ENCODE assay signal across 9 cellular contexts in the genomic region with DNA sequence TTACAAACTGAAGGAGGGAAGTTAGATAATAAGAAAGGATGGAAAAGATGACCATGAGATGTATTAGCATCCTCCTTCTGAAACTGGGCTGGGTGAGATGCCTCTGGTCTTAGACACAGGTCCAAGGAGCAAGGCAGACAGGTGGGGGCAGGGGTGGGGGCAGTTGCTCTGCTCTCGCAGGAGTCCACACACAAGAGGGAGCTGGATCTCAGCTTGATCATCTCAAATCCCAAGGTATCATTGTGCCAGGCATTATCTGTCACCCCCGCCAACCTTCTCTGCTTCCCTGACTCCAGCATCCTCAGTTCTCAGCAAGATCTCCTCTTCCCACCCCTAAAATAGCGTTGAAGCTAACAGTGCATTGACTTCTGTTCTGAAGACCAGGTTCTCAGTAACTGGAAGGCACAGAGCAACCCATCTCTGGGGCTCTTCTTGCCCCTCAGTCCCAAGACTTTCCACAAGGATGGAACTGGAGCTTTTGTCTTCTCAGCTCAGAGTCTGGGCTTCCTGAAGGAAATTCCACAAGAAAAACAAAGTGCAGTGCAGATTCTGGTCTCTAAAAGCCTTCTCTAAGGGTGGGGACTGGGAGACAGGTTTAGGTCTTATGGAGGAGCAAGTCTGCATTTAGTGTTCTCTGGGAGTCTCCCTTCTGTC. TPM values are rescaled to one million over a fixed set of nuclear protein-coding genes. Genes with fewer than 3 reads are reported as not detected.
A peak's percentile ranks its signal among the peaks of the same experiment; 100 is the strongest.
DNase-seq lines count a peak whose midpoint lies in the region; ATAC-seq, FAIRE-seq and TF ChIP-seq lines count a peak whose summit lies in the region.
"Had no signal": no experiment of that assay in that cellular context is flagged by ENCODE, and none has a peak within 500 bp of the region (broad histone marks: within the 10 kb centered on the region; RNA-seq: fewer than 3 reads in every experiment).

No MANE protein-coding gene starts in this region.

- SMC1A ChIA-PET in GM12878 (lab: Charles Lee; ENCODE audit: uncharacterized antibody, unreplicated experiment): interaction anchor here (0.9 to 5.8 kb wide), 9 partner anchors 14 to 176 kb away, joined by 3 to 35 read pairs (median 4); a partner anchor contains a TSS

- no peak overlapping the region for H3K14ac ChIP-seq in mesenchymal stem cell (ENCODE audit: low read length in 2 of 2)

- H4K20me1 ChIP-seq in GM12878 (ENCODE audit: control insufficient read depth, insufficient read depth): no peaks in the 10 kb centered on the region

- TF ChIP-seq EP300 in GM12878 (IDR thresholded peaks at IDR 0.05; ENCODE audit: borderline replicate concordance in 1 of 2, control insufficient read depth in 1 of 2, low read depth in 2 of 2, low read length in 2 of 2): no peak

- H3K4me1 ChIP-seq in cardiac muscle cell (ENCODE audit: low read depth): peaks cover 12% of the 10 kb centered on the region
- H3K4me1 ChIP-seq in GM12878 (ENCODE audit: control insufficient read depth, insufficient read depth, low read length): peaks cover 45% of the 10 kb centered on the region
- peaks cover 28% of the 10 kb centered on the region for H3K4me1 ChIP-seq in mesenchymal stem cell (ENCODE audit: control insufficient read depth, insufficient read depth, low read depth, low read length)
- peaks cover 47% of the 10 kb centered on the region for H3K4me1 ChIP-seq in upper lobe of right lung

- peak overlapping the region in 1 of 2 experiments; percentile 17 for H3K23ac ChIP-seq in mesenchymal stem cell (ENCODE audit: low read length in 2 of 2)

- peaks cover 22% of the 10 kb centered on the region for H3K79me2 ChIP-seq in GM12878 (ENCODE audit: control insufficient read depth, insufficient read depth, low read length)

- POLR2A ChIA-PET in GM12878 (lab: Charles Lee): interaction anchor here (0.6 to 2.9 kb wide), 11 partner anchors 24 to 244 kb away, joined by 3 to 11 read pairs (median 5); a partner anchor contains a TSS

- 52% methylated on average over 3 of the region's 3 CpGs for WGBS in GM12878 (ENCODE audit: insufficient coverage, insufficient replicate concordance, low lambda C conversion rate, missing lambda C conversion rate)
- 65% methylated on average over 2 of the region's 3 CpGs for WGBS in mesenchymal stem cell

- RAD21 ChIA-PET in GM12878 (lab: Charles Lee; ENCODE audit: unreplicated experiment): interaction anchor here (0.7 to 4.3 kb wide), 8 partner anchors 8 to 169 kb away, joined by 3 to 28 read pairs (median 8); a partner anchor contains a TSS

- BruUV-seq in GM12878 (replicated peaks; lab: Mats Ljungman, UMichigan): no TSS peak

- no peak overlapping the region for H4K8ac ChIP-seq in mesenchymal stem cell (ENCODE audit: low read length)

- no peaks in the 10 kb centered on the region for H3K36me3 ChIP-seq in cardiac muscle cell
- no peaks in the 10 kb centered on the region for H3K36me3 ChIP-seq in GM12878 (ENCODE audit: control insufficient read depth in 2 of 2, insufficient read depth in 2 of 2, low read length in 1 of 2)
- peaks cover 11 to 18% of the 10 kb centered on the region in 2 experiments for H3K36me3 ChIP-seq in mesenchymal stem cell (ENCODE audit: control insufficient read depth in 1 of 2, insufficient read depth in 2 of 2, low read depth in 1 of 2, low read length in 2 of 2)
- H3K36me3 ChIP-seq in upper lobe of right lung: no peaks in the 10 kb centered on the region

- no peaks in the 10 kb centered on the region for H3K27me3 ChIP-seq in cardiac muscle cell
- H3K27me3 ChIP-seq in GM12878 (replicated peaks in 1 of 2; ENCODE audit: control insufficient read depth in 2 of 2, insufficient read depth in 2 of 2, low read length in 1 of 2): no peaks in the 10 kb centered on the region
- H3K27me3 ChIP-seq in mesenchymal stem cell (ENCODE audit: control insufficient read depth in 1 of 2, insufficient read depth in 1 of 2, low read length in 2 of 2): no peaks in the 10 kb centered on the region
- no peaks in the 10 kb centered on the region for H3K27me3 ChIP-seq in upper lobe of right lung

- ATAC-seq in GM12878: no peak
- no peak for ATAC-seq in upper lobe of right lung
- ATAC-seq in GM19324 (IDR thresholded peaks at IDR 0.05; ENCODE audit: low FRiP score, unreplicated experiment): no peak

- no peak overlapping the region for H2BK15ac ChIP-seq in mesenchymal stem cell (ENCODE audit: low read depth, poor library complexity, severe bottlenecking)

- H2AK5ac ChIP-seq in mesenchymal stem cell (ENCODE audit: low read length, severe bottlenecking): peak overlapping the region; percentile 8

- no peak for TF ChIP-seq RAD21 in GM12878 (IDR thresholded peaks at IDR 0.05; ENCODE audit: insufficient read depth, low read depth, low read length)

- H3K9ac ChIP-seq in GM12878 (ENCODE audit: control insufficient read depth, insufficient read depth, low read length) (peak overlapping the region; percentile 72), mesenchymal stem cell (ENCODE audit: low read length) (peak overlapping the region; percentile 94)

- H3K4me3 ChIP-seq in cardiac muscle cell: peak overlapping the region; percentile 80
- H3K4me3 ChIP-seq in GM12878: peak overlapping the region; percentile 92
- peak overlapping the region in 1 of 2 experiments; percentile 90 for H3K4me3 ChIP-seq in mesenchymal stem cell (ENCODE audit: insufficient read depth in 1 of 2, low read depth in 1 of 2, low read length in 2 of 2)
- H3K4me3 ChIP-seq in upper lobe of right lung: peak overlapping the region; percentile 89

- H3K9me3 ChIP-seq in cardiac muscle cell (ENCODE audit: low read depth) (no peaks in the 10 kb centered on the region), GM12878 (replicated peaks; ENCODE audit: control insufficient read depth, insufficient read depth, low read length) (no peaks in the 10 kb centered on the region), mesenchymal stem cell (ENCODE audit: control insufficient read depth, low read length) (no peaks in the 10 kb centered on the region), upper lobe of right lung (no peaks in the 10 kb centered on the region)

- H4K91ac ChIP-seq in mesenchymal stem cell (ENCODE audit: low read length): no peak overlapping the region

- CTCF ChIA-PET in GM12878 (lab: Yijun Ruan, JAX): interaction anchor here (0.8 to 4.5 kb wide), 7 partner anchors 34 to 347 kb away, joined by 3 to 31 read pairs (median 4); a partner anchor contains a TSS

- TF ChIP-seq CTCF in cardiac muscle cell (IDR thresholded peaks at IDR 0.05; ENCODE audit: low read depth, low read length) (no peak), GM12878 (IDR thresholded peaks at IDR 0.05 in 2 of 3, conservative IDR thresholded peaks at IDR 0.05 in 1 of 3; ENCODE audit: control insufficient read depth in 2 of 3, extremely low read depth in 1 of 3, insufficient read depth in 1 of 3, low read depth in 3 of 3, low read length in 3 of 3) (no peak; a peak in 1 of 6 replicates), upper lobe of right lung (IDR thresholded peaks at IDR 0.05) (no peak)

- TF ChIP-seq POLR2A in GM12878 (IDR thresholded peaks at IDR 0.05; ENCODE audit: low read depth, low read length): no peak

- intact Hi-C loops in cardiac septum (cut with DNase I): loop anchor here (2.0 to 5.0 kb wide), 2 partner anchors 53 to 54 kb away; a partner anchor contains a TSS
- intact Hi-C loops in GM12878 (cut with micrococcal nuclease; ENCODE audit: unreplicated experiment): no loop called here
- intact Hi-C loops in upper lobe of right lung (cut with DNase I): no loop called here

- H3K4me2 ChIP-seq in GM12878 (ENCODE audit: control insufficient read depth, insufficient read depth): peak overlapping the region; percentile 92
- H3K4me2 ChIP-seq in mesenchymal stem cell (ENCODE audit: low read length, poor library complexity, severe bottlenecking): peak overlapping the region; percentile 68

- no peak overlapping the region for H2AFZ ChIP-seq in GM12878 (ENCODE audit: control insufficient read depth, low read depth, low read length)
- H2AFZ ChIP-seq in mesenchymal stem cell (ENCODE audit: low read depth, low read length): no peak overlapping the region

- H3K4ac ChIP-seq in mesenchymal stem cell (ENCODE audit: low read depth in 1 of 2, low read length in 2 of 2): no peak overlapping the region

- peak overlapping the region in 1 of 2 experiments; percentile 10 for H2BK12ac ChIP-seq in mesenchymal stem cell (ENCODE audit: low read length in 2 of 2)

- no peak for DNase-seq in cardiac muscle cell (ENCODE audit: low read depth in 1 of 2, low spot score in 1 of 2)
- DNase-seq in cardiac septum (ENCODE audit: low spot score): no peak
- DNase-seq in GM12878 (ENCODE audit: low read depth, low spot score): no peak
- no peak for DNase-seq in mesenchymal stem cell
- DNase-seq in upper lobe of right lung: peak; percentile 38
- DNase-seq in DMS153 (lab: John Stamatoyannopoulos, UW): no peak
- DNase-seq in stimulated activated CD4-positive, alpha-beta T cell treated with anti-CD3 and anti-CD28 coated beads, Interleukin-4, amount 100 ng/mL, for 4 hours: no peak
- DNase-seq: activated gamma-delta T cell had no signal

- no peak overlapping the region for H3K18ac ChIP-seq in mesenchymal stem cell (ENCODE audit: low read depth in 1 of 2, low read length in 2 of 2)

- H2BK5ac ChIP-seq in mesenchymal stem cell (ENCODE audit: low read depth, low read length, poor library complexity, severe bottlenecking): no peak overlapping the region

- H2BK120ac ChIP-seq in mesenchymal stem cell (ENCODE audit: low read depth, low read length): no peak overlapping the region

- H3K27ac ChIP-seq in cardiac muscle cell (peak overlapping the region; percentile 74), GM12878 (ENCODE audit: control insufficient read depth, insufficient read depth) (no peak overlapping the region), mesenchymal stem cell (ENCODE audit: low read length, poor library complexity, severe bottlenecking) (no peak overlapping the region), upper lobe of right lung (peak overlapping the region; percentile 98)

- peaks cover 22% of the 10 kb centered on the region for H3K79me1 ChIP-seq in mesenchymal stem cell (replicated peaks; ENCODE audit: low read length, poor library complexity, severe bottlenecking)

- FAIRE-seq in GM12878 (lab: Jason Lieb, UNC): no peak

- in situ Hi-C loops in GM12878 (cut with MboI): loop anchor here (25.0 kb wide), 1 partner anchor 1409 kb away; no protein-coding TSS in a partner anchor

RNA-seq across cellular contexts. Expression of a gene that starts 1.6 kb away (rescaled TPM):
- total RNA-seq in cardiac muscle cell (102 and 110 TPM in 2 replicates), cardiac septum (80.4 TPM), GM12878 (2014; rRNA removed) (79.0 and 79.6 TPM in 2 replicates), GM12878 (2014; rRNA removed; fragmentation: Illumina TruSeq; extraction: Trizol) (72.0 and 72.5 TPM in 2 replicates), GM12878 (2021) (291 and 302 TPM in 2 replicates), upper lobe of right lung (157 TPM)
- polyA plus RNA-seq in cardiac muscle cell (145 and 158 TPM in 2 replicates), GM12878 (2011; rRNA removed) (90.1 and 150 TPM in 2 replicates), GM12878 (2014; fragmentation: Illumina TruSeq; extraction: Trizol) (75.3 and 147 TPM in 2 replicates), GM12878 (2014; fragmentation: Nextera tagmentation; extraction: Ambion mirVana) (100 to 1,000 TPM in 1 of 2 experiments, 10 to 100 TPM in 1; 56.8 to 121 TPM), GM12878 (2014; rRNA removed) (150 and 154 TPM in 2 replicates), GM12878 (2016; fragmentation: Nextera tagmentation; extraction: Ambion mirVana) (100 to 1,000 TPM; 237 to 251 TPM)
- total RNA-seq in GM12878 (2013; cell fraction: nucleolus; rRNA removed): 29.2 and 39.1 TPM in 2 replicates
- 30.4 TPM for polyA plus RNA-seq in GM12878 (2011; ENCODE audit: low read depth)
- polyA plus RNA-seq in GM12878 (2011; cell fraction: cytosol; rRNA removed): 162 and 176 TPM in 2 replicates
- polyA plus RNA-seq in GM12878 (2011; cell fraction: nucleus; rRNA removed): 153 and 169 TPM in 2 replicates
- polyA plus RNA-seq in GM12878 (2012): 59.9 and 65.4 TPM in 2 replicates
- polyA minus RNA-seq in GM12878 (2011; rRNA and poly(A)+ RNA removed): 172 and 176 TPM in 2 replicates
- 71.6 and 96.9 TPM in 2 replicates for polyA minus RNA-seq in GM12878 (2011; cell fraction: cytosol; rRNA and poly(A)+ RNA removed)
- polyA minus RNA-seq in GM12878 (2011; cell fraction: nucleus; rRNA and poly(A)+ RNA removed): 19.0 and 28.4 TPM in 2 replicates
- polyA plus RNA-seq in mesenchymal stem cell (2013, experiment 1 of 2): 70.2 TPM
- 65.0 TPM for polyA plus RNA-seq in mesenchymal stem cell (2013, experiment 2 of 2)

RNA-seq across cellular contexts. Expression of a gene that starts 7.0 kb away (rescaled TPM):
- 40.9 and 44.6 TPM in 2 replicates for total RNA-seq in cardiac muscle cell
- 28.1 and 35.4 TPM in 2 replicates for polyA plus RNA-seq in cardiac muscle cell
- 3.0 TPM for total RNA-seq in cardiac septum
- 66.0 and 68.2 TPM in 2 replicates for total RNA-seq in GM12878 (2013; cell fraction: nucleolus; rRNA removed)
- total RNA-seq in GM12878 (2014; rRNA removed): 35.3 and 37.1 TPM in 2 replicates
- 23.7 and 24.2 TPM in 2 replicates for total RNA-seq in GM12878 (2014; rRNA removed; fragmentation: Illumina TruSeq; extraction: Trizol)
- 27.6 and 31.3 TPM in 2 replicates for total RNA-seq in GM12878 (2021)
- polyA plus RNA-seq in GM12878 (2011; ENCODE audit: low read depth): 3.0 TPM
- 50.6 and 55.2 TPM in 2 replicates for polyA plus RNA-seq in GM12878 (2011; rRNA removed)
- polyA plus RNA-seq in GM12878 (2011; cell fraction: cytosol; rRNA removed): 70.4 and 81.7 TPM in 2 replicates
- polyA plus RNA-seq in GM12878 (2011; cell fraction: nucleus; rRNA removed): 47.5 and 49.0 TPM in 2 replicates
- polyA plus RNA-seq in GM12878 (2012): 7.6 and 12.3 TPM in 2 replicates
- 17.7 and 19.6 TPM in 2 replicates for polyA plus RNA-seq in GM12878 (2014; fragmentation: Illumina TruSeq; extraction: Trizol)
- under 1 TPM in 1 of 2 experiments, not detected in 1; 0.18 TPM for polyA plus RNA-seq in GM12878 (2014; fragmentation: Nextera tagmentation; extraction: Ambion mirVana)
- 37.7 and 38.8 TPM in 2 replicates for polyA plus RNA-seq in GM12878 (2014; rRNA removed)
- polyA plus RNA-seq in GM12878 (2016; fragmentation: Nextera tagmentation; extraction: Ambion mirVana): 10 to 100 TPM; 28.7 to 35.5 TPM
- polyA minus RNA-seq in GM12878 (2011; rRNA and poly(A)+ RNA removed): 39.0 and 44.2 TPM in 2 replicates
- 14.3 and 16.6 TPM in 2 replicates for polyA minus RNA-seq in GM12878 (2011; cell fraction: cytosol; rRNA and poly(A)+ RNA removed)
- polyA minus RNA-seq in GM12878 (2011; cell fraction: nucleus; rRNA and poly(A)+ RNA removed): 16.2 and 21.1 TPM in 2 replicates
- polyA plus RNA-seq in mesenchymal stem cell (2013, experiment 1 of 2): 1.8 TPM
- polyA plus RNA-seq in mesenchymal stem cell (2013, experiment 2 of 2): 1.7 TPM
- total RNA-seq in upper lobe of right lung: 12.8 TPM

RNA-seq across cellular contexts. Expression of a gene that starts 41.1 kb away (rescaled TPM):
- total RNA-seq in cardiac muscle cell: 32.3 and 44.3 TPM in 2 replicates
- 75.2 and 77.1 TPM in 2 replicates for polyA plus RNA-seq in cardiac muscle cell
- 31.3 TPM for total RNA-seq in cardiac septum
- total RNA-seq in GM12878 (2013; cell fraction: nucleolus; rRNA removed): 24.0 and 26.2 TPM in 2 replicates
- total RNA-seq in GM12878 (2014; rRNA removed): 57.1 and 61.2 TPM in 2 replicates
- total RNA-seq in GM12878 (2014; rRNA removed; fragmentation: Illumina TruSeq; extraction: Trizol): 24.6 and 27.7 TPM in 2 replicates
- total RNA-seq in GM12878 (2021): 66.7 and 67.8 TPM in 2 replicates
- polyA plus RNA-seq in GM12878 (2011; ENCODE audit: low read depth): 45.6 TPM
- polyA plus RNA-seq in GM12878 (2011; rRNA removed): 60.2 and 104 TPM in 2 replicates
- 159 TPM in 2 replicates for polyA plus RNA-seq in GM12878 (2011; cell fraction: cytosol; rRNA removed)
- polyA plus RNA-seq in GM12878 (2011; cell fraction: nucleus; rRNA removed): 102 and 131 TPM in 2 replicates
- polyA plus RNA-seq in GM12878 (2012): 40.8 and 41.4 TPM in 2 replicates
- 96.5 and 101 TPM in 2 replicates for polyA plus RNA-seq in GM12878 (2014; fragmentation: Illumina TruSeq; extraction: Trizol)
- 100 to 1,000 TPM; 165 to 175 TPM for polyA plus RNA-seq in GM12878 (2014; fragmentation: Nextera tagmentation; extraction: Ambion mirVana)
- polyA plus RNA-seq in GM12878 (2014; rRNA removed): 99.5 and 103 TPM in 2 replicates
- polyA plus RNA-seq in GM12878 (2016; fragmentation: Nextera tagmentation; extraction: Ambion mirVana): 100 to 1,000 TPM; 114 to 132 TPM
- 89.3 and 130 TPM in 2 replicates for polyA minus RNA-seq in GM12878 (2011; rRNA and poly(A)+ RNA removed)
- 30.7 and 43.2 TPM in 2 replicates for polyA minus RNA-seq in GM12878 (2011; cell fraction: cytosol; rRNA and poly(A)+ RNA removed)
- polyA minus RNA-seq in GM12878 (2011; cell fraction: nucleus; rRNA and poly(A)+ RNA removed): 39.7 and 43.2 TPM in 2 replicates
- 25.6 TPM for polyA plus RNA-seq in mesenchymal stem cell (2013, experiment 1 of 2)
- 25.3 TPM for polyA plus RNA-seq in mesenchymal stem cell (2013, experiment 2 of 2)
- 24.4 TPM for total RNA-seq in upper lobe of right lung

RNA-seq across cellular contexts. Expression of a gene that starts 53.3 kb away (rescaled TPM):
- total RNA-seq in cardiac muscle cell (19.4 and 25.5 TPM in 2 replicates), cardiac septum (18.6 TPM), GM12878 (2014; rRNA removed) (5.7 and 6.4 TPM in 2 replicates), GM12878 (2014; rRNA removed; fragmentation: Illumina TruSeq; extraction: Trizol) (3.3 and 3.6 TPM in 2 replicates), GM12878 (2021) (18.3 and 18.5 TPM in 2 replicates), upper lobe of right lung (22.2 TPM)
- polyA plus RNA-seq in cardiac muscle cell (30.3 and 34.1 TPM in 2 replicates), GM12878 (2011; rRNA removed) (2.9 and 4.1 TPM in 2 replicates), GM12878 (2014; fragmentation: Illumina TruSeq; extraction: Trizol) (12.4 and 14.2 TPM in 2 replicates), GM12878 (2014; fragmentation: Nextera tagmentation; extraction: Ambion mirVana) (1 to 10 TPM; 2.8 to 2.9 TPM), GM12878 (2014; rRNA removed) (6.4 and 9.7 TPM in 2 replicates), GM12878 (2016; fragmentation: Nextera tagmentation; extraction: Ambion mirVana) (10 to 100 TPM; 14.0 to 14.7 TPM)
- 35.8 and 38.5 TPM in 2 replicates for total RNA-seq in GM12878 (2013; cell fraction: nucleolus; rRNA removed)
- polyA plus RNA-seq in GM12878 (2011; ENCODE audit: low read depth): 5.8 TPM
- polyA plus RNA-seq in GM12878 (2011; cell fraction: cytosol; rRNA removed): 7.3 and 11.1 TPM in 2 replicates
- polyA plus RNA-seq in GM12878 (2011; cell fraction: nucleus; rRNA removed): 9.1 and 11.8 TPM in 2 replicates
- polyA plus RNA-seq in GM12878 (2012): 6.6 and 7.9 TPM in 2 replicates
- polyA minus RNA-seq in GM12878 (2011; rRNA and poly(A)+ RNA removed): 15.1 and 16.6 TPM in 2 replicates
- polyA minus RNA-seq in GM12878 (2011; cell fraction: cytosol; rRNA and poly(A)+ RNA removed): 8.9 and 10.6 TPM in 2 replicates
- polyA minus RNA-seq in GM12878 (2011; cell fraction: nucleus; rRNA and poly(A)+ RNA removed): 6.8 and 12.4 TPM in 2 replicates
- 44.5 TPM for polyA plus RNA-seq in mesenchymal stem cell (2013, experiment 1 of 2)
- 42.8 TPM for polyA plus RNA-seq in mesenchymal stem cell (2013, experiment 2 of 2)

RNA-seq across cellular contexts. Expression of a gene that starts 55.4 kb away (rescaled TPM):
- total RNA-seq in cardiac muscle cell (45.6 and 46.1 TPM in 2 replicates), cardiac septum (20.4 TPM), GM12878 (2014; rRNA removed) (28.6 and 30.1 TPM in 2 replicates), GM12878 (2014; rRNA removed; fragmentation: Illumina TruSeq; extraction: Trizol) (15.9 and 18.1 TPM in 2 replicates), GM12878 (2021) (43.9 and 44.2 TPM in 2 replicates), upper lobe of right lung (40.0 TPM)
- polyA plus RNA-seq in cardiac muscle cell (11.6 and 17.9 TPM in 2 replicates), GM12878 (2011; rRNA removed) (8.6 and 22.6 TPM in 2 replicates), GM12878 (2014; fragmentation: Illumina TruSeq; extraction: Trizol) (24.7 and 27.8 TPM in 2 replicates), GM12878 (2014; fragmentation: Nextera tagmentation; extraction: Ambion mirVana) (1 to 10 TPM; 1.3 to 2.3 TPM), GM12878 (2014; rRNA removed) (33.5 and 39.8 TPM in 2 replicates), GM12878 (2016; fragmentation: Nextera tagmentation; extraction: Ambion mirVana) (10 to 100 TPM; 10.6 to 15.3 TPM)
- total RNA-seq in GM12878 (2013; cell fraction: nucleolus; rRNA removed): 61.5 and 63.1 TPM in 2 replicates
- 9.3 TPM for polyA plus RNA-seq in GM12878 (2011; ENCODE audit: low read depth)
- polyA plus RNA-seq in GM12878 (2011; cell fraction: cytosol; rRNA removed): 22.1 and 28.1 TPM in 2 replicates
- polyA plus RNA-seq in GM12878 (2011; cell fraction: nucleus; rRNA removed): 65.0 and 92.9 TPM in 2 replicates
- 24.0 and 34.6 TPM in 2 replicates for polyA plus RNA-seq in GM12878 (2012)
- 23.6 and 28.7 TPM in 2 replicates for polyA minus RNA-seq in GM12878 (2011; rRNA and poly(A)+ RNA removed)
- polyA minus RNA-seq in GM12878 (2011; cell fraction: cytosol; rRNA and poly(A)+ RNA removed): 14.8 and 15.6 TPM in 2 replicates
- 20.8 and 40.7 TPM in 2 replicates for polyA minus RNA-seq in GM12878 (2011; cell fraction: nucleus; rRNA and poly(A)+ RNA removed)
- polyA plus RNA-seq in mesenchymal stem cell (2013, experiment 1 of 2): 22.4 TPM
- 20.9 TPM for polyA plus RNA-seq in mesenchymal stem cell (2013, experiment 2 of 2)

Comparison
In these comparisons a context has a peak if more than half of its experiments do, and no peak if none do; other contexts are left out.
1. H3K27ac ChIP-seq: peak in cardiac muscle cell (single experiment) and upper lobe of right lung (single experiment); none in GM12878 (single experiment) and mesenchymal stem cell (single experiment).